Comparison of ENCODE assay signal across 21 cellular contexts in the genomic region with DNA sequence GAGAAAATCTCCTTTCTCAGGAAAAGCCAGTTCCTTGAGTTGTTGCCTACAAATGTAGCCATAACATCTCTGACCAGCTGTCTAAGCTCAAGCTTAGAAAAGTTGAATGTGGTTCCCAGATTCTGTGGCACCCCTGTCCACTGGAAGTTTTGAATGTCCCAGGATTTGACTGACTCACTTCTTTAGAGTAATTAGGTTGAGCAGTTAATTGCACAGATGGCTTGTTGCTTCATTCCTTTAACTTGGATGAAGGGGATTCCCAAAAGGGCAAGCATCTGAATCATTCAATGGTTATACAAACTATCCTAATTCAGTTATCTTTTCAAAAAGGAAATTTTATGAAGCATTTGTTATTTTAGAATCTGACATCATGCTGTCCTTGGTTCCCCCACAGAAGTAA.
A peak's percentile ranks its signal among the peaks of the same experiment; 100 is the strongest.
DNase-seq lines count a peak whose midpoint lies in the region; ATAC-seq and TF ChIP-seq lines count a peak whose summit lies in the region.
"Had no signal": no experiment of that assay in that cellular context is flagged by ENCODE, and none has a peak within 500 bp of the region (broad histone marks: within the 10 kb centered on the region; RNA-seq: fewer than 3 reads in every experiment).

No MANE protein-coding gene starts in this region.

- H3K9me3 Mint-ChIP-seq in HFFc6, result peaks cover 13% of the 10 kb centered on the region

- H3K9me3 ChIP-seq in adipocyte (ENCODE audit: control insufficient read depth, low read length), result no peaks in the 10 kb centered on the region
- H3K9me3 ChIP-seq: SJCRH30 had no signal

- peaks cover 4% of the 10 kb centered on the region for H3K4me1 ChIP-seq in adipocyte (ENCODE audit: control insufficient read depth, insufficient read depth, low read length)
- H3K4me1 ChIP-seq: BLaER1 treated with 17β-estradiol and CSF1 and Interleukin-3, amounts not matched to agents 10 nM and 100 nM had no signal

- DNase-seq in AG09319 (ENCODE audit: extremely low read depth, low read depth) (peak; percentile 66), Daoy (ENCODE audit: low read depth) (peak; percentile 63), adipocyte (ENCODE audit: low read depth) (peak; percentile 80), foreskin fibroblast (peak; percentile 50 to 83), DMS153 treated with DMSO at 0.1 percent for 48 hours (lab: John Stamatoyannopoulos, UW; ENCODE audit: unreplicated experiment) (no peak), HFFc6 (no peak)
- DNase-seq: CD8-positive, alpha-beta memory T cell; GF-D8; GOT3; IMR-90; NCI-H1092; NCI-H1436 treated with DMSO at 0.1 percent for 48 hours; NCI-H2029; NCI-H345; NCI-H524 treated with DMSO at 0.1 percent for 48 hours; PC-9; SJCRH30; T-helper 17 cell had no signal

- H3K4me1 Mint-ChIP-seq in HFFc6 (ENCODE audit: low read depth), result no peaks in the 10 kb centered on the region
- H3K4me1 Mint-ChIP-seq: CD8-positive, alpha-beta memory T cell; T-helper 17 cell had no signal

- H3K36me3 ChIP-seq in adipocyte (ENCODE audit: control insufficient read depth, insufficient read depth, low read length, severe bottlenecking), result no peaks in the 10 kb centered on the region
- H3K36me3 ChIP-seq: BLaER1 treated with 17β-estradiol and CSF1 and Interleukin-3, amounts not matched to agents 10 nM and 100 nM; SJCRH30 had no signal

- no peaks in the 10 kb centered on the region for H3K27me3 Mint-ChIP-seq in HFFc6 (ENCODE audit: insufficient read depth)

- H3K4me3 ChIP-seq in adipocyte (ENCODE audit: low read length) (no peak overlapping the region), foreskin fibroblast (ENCODE audit: low read depth in 1 of 2, low read length in 2 of 2) (no peak overlapping the region)
- H3K4me3 ChIP-seq: BLaER1 treated with 17β-estradiol and CSF1 and Interleukin-3, amounts not matched to agents 10 nM and 100 nM; PC-9; SJCRH30 had no signal

- H3K4me3 Mint-ChIP-seq in HFFc6, result no peak overlapping the region
- H3K4me3 Mint-ChIP-seq: CD8-positive, alpha-beta memory T cell; T-helper 17 cell had no signal

- H3K9ac ChIP-seq in adipocyte (ENCODE audit: low read length), result no peak overlapping the region
- H3K9ac ChIP-seq: BLaER1 treated with 17β-estradiol and CSF1 and Interleukin-3, amounts not matched to agents 10 nM and 100 nM had no signal

- TF ChIP-seq CTCF in AG09319 (IDR thresholded peaks at IDR 0.05; ENCODE audit: low read depth, low read length), result no peak
- TF ChIP-seq CTCF in foreskin fibroblast (IDR thresholded peaks at IDR 0.05; ENCODE audit: low read depth, low read length), result no peak
- TF ChIP-seq CTCF in HFFc6 (IDR thresholded peaks at IDR 0.05), result no peak

- ATAC-seq in HG02885 (IDR thresholded peaks at IDR 0.05; ENCODE audit: poor library complexity, unreplicated experiment), result no peak
- ATAC-seq in GM21528 (IDR thresholded peaks at IDR 0.05; ENCODE audit: low FRiP score, unreplicated experiment), result no peak
- ATAC-seq: T-helper 17 cell had no signal

- no peaks in the 10 kb centered on the region for H3K27me3 ChIP-seq in adipocyte (replicated peaks; ENCODE audit: control insufficient read depth, insufficient read depth, low read length)
- H3K27me3 ChIP-seq: BLaER1 treated with 17β-estradiol and CSF1 and Interleukin-3, amounts not matched to agents 10 nM and 100 nM; SJCRH30 had no signal

- peaks cover 4% of the 10 kb centered on the region; the same call in 1 of the 2 replicates for H3K36me3 Mint-ChIP-seq in HFFc6 (ENCODE audit: low read depth)
- H3K36me3 Mint-ChIP-seq: CD8-positive, alpha-beta memory T cell had no signal

- no peak overlapping the region for H3K27ac Mint-ChIP-seq in HFFc6
- H3K27ac Mint-ChIP-seq: CD8-positive, alpha-beta memory T cell; T-helper 17 cell had no signal

Comparison
In these comparisons a context has a peak if more than half of its experiments do, and no peak if none do; other contexts are left out.
1. DNase-seq: peak in AG09319 (single experiment), Daoy (single experiment), adipocyte (single experiment) and foreskin fibroblast (2 of 2); none in DMS153 treated with DMSO at 0.1 percent for 48 hours (single experiment) and HFFc6 (single experiment).